Comparison of ENCODE assay signal across 26 cellular contexts in the genomic region with DNA sequence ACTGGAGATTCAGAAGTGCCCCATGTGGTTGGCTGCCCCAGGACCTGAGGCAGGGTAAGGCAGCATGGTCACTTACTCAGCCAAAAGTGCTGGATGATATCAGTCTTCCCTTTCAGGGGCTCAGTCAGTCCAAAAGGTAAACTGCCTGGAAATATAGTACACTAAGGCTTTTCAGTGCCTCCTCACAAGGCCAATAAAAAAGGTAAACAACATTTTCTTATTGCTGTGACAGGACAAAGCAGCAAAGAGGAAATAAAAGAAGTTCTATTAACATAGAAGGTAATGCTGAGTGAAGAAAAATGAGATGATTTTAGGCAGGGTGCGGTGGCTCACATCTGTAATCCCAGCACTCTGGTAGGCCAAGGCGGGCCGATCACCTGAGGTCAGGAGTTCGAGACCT.
"Had no signal": no experiment of that assay in that cellular context is flagged by ENCODE, and none has a peak within 500 bp of the region (broad histone marks: within the 10 kb centered on the region; RNA-seq: fewer than 3 reads in every experiment).

No MANE protein-coding gene starts in this region.

- H3K9me3 ChIP-seq: stomach, suprapubic skin, testis, thoracic aorta, thyroid gland, tibial artery, tibial nerve, transverse colon, upper lobe of left lung, upper lobe of right lung, uterus, vagina had no signal

- ATAC-seq: stimulated activated effector memory CD8-positive, alpha-beta T cell treated with anti-CD3 and anti-CD28 coated beads, Interleukin-12 subunit alpha, Interleukin-12 subunit beta, amount 100 ng/mL, for 72 hours; stimulated activated memory B cell treated with anti-CD40 and anti-IgM and Interleukin-4, amounts not matched to agents 10 μg/mL and 1 μg/mL and 100 μg/mL, for 72 hours; stimulated activated naive B cell treated with anti-CD40 and anti-IgM and Interleukin-4, amounts not matched to agents 10 μg/mL and 1 μg/mL and 100 μg/mL, for 72 hours; stimulated activated naive CD8-positive, alpha-beta T cell treated with anti-CD3 and anti-CD28 coated beads, Interleukin-15, amount 100 ng/mL, for 72 hours; stimulated activated naive CD8-positive, alpha-beta T cell treated with anti-CD3 and anti-CD28 coated beads, Interleukin-15, Interleukin-2, amounts not matched to agents 100 U/mL and 50 U/mL, for 24 hours; upper lobe of right lung had no signal

- H3K36me3 ChIP-seq: transverse colon, uterus had no signal

- H3K4me3 ChIP-seq: stomach, suprapubic skin, testis, thoracic aorta, thyroid gland, tibial artery, tibial nerve, transverse colon, upper lobe of left lung, upper lobe of right lung, uterus, vagina had no signal

- DNase-seq: stimulated activated CD4-positive, alpha-beta T cell treated with anti-CD3 and anti-CD28 coated beads, Interleukin-2, amount 100 ng/mL, for 48 hours; stimulated activated CD4-positive, alpha-beta T cell treated with anti-CD3 and anti-CD28 coated beads, Interleukin-4, amount 100 ng/mL, for 1 hour; stimulated activated CD4-positive, alpha-beta T cell treated with anti-CD3 and anti-CD28 coated beads, Interleukin-4, amount 100 ng/mL, for 24 hours; stimulated activated CD4-positive, alpha-beta T cell treated with anti-CD3 and anti-CD28 coated beads, Interleukin-4, amount 100 ng/mL, for 4 hours; stimulated activated CD8-positive, alpha-beta memory T cell treated with anti-CD3 and anti-CD28 coated beads, Interleukin-4, amount 100 ng/mL, for 48 hours; stimulated activated naive B cell treated with anti-CD40 and anti-IgM and Interleukin-4, amounts not matched to agents 10 μg/mL and 1 μg/mL and 100 μg/mL, for 72 hours; stimulated activated naive CD4-positive, alpha-beta T cell; stimulated activated naive CD4-positive, alpha-beta T cell treated with Interleukin-2 at 50 U/mL for 16 hours; stimulated activated naive CD8-positive, alpha-beta T cell treated with anti-CD3 and anti-CD28 coated beads, Interleukin-15, amount 100 ng/mL, for 72 hours; stimulated activated naive CD8-positive, alpha-beta T cell treated with anti-CD3 and anti-CD28 coated beads, Interleukin-15, Interleukin-2, amounts not matched to agents 100 U/mL and 50 U/mL, for 24 hours; stomach; substantia nigra; testis; thyroid gland; tibial artery; transverse colon; trophoblast cell; upper lobe of left lung; upper lobe of right lung; uterus had no signal

- H3K4me1 ChIP-seq: stomach, suprapubic skin, testis, thyroid gland, tibial artery, tibial nerve, transverse colon, upper lobe of left lung, upper lobe of right lung, uterus, vagina had no signal
